10 cellular contexts compared by ENCODE assay signal in the genomic region with DNA sequence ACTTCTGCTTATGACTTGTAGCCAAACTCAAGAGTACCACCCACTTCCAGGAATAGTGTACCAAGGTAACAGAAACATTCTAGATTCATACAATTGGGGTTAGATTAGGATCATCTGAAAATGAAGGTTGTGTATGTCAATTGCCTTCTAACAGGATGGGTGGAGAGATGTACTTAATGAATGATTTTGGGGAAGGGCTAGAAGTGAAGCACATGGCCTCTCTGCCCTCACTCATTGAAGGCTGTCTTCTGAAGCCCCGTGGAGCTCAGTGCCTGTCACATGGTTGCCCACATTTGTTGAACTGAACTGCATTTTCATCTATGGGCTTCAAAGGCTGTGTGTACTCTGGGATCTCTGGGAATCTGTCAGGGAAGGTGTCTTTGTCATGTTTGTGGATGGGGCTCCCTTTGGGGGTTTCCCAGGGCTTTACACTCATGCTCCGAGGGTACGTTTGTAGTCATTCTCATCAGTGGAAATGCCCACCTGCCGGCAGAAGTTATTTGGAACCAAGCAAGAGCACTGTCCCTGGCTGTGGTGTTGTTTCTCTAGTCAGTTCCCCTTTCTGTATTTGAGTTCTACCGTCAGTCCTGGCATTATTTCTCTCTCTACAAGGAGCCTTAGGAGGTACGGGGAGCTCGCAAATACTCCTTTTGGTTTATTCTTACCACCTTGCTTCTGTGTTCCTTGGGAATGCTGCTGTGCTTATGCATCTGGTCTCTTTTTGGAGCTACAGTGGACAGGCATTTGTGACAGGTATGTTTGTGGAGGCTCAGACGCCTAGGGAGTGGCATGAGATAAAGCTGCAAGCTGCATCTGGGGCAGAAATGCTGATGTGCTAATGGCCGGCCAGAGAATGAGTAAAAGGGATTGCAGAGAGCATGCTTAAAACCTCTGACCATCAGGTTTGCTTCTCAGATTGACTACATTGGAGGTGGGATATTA. TPM values are rescaled to one million over a fixed set of nuclear protein-coding genes. Genes with fewer than 3 reads are reported as not detected.
DNase-seq lines count a peak whose midpoint lies in the region; ATAC-seq, FAIRE-seq and TF ChIP-seq lines count a peak whose summit lies in the region.
"Had no signal": no experiment of that assay in that cellular context is flagged by ENCODE, and none has a peak within 500 bp of the region (broad histone marks: within the 10 kb centered on the region; RNA-seq: fewer than 3 reads in every experiment).

No MANE protein-coding gene starts in this region.

- no peak for FAIRE-seq in HTR-8/SVneo (lab: Jason Lieb, UNC)

- H3K27ac ChIP-seq in right atrium auricular region (no peak overlapping the region), vagina (no peak overlapping the region)

- H3K4me1 Mint-ChIP-seq in type B pancreatic cell (ENCODE audit: unreplicated experiment), result no peaks in the 10 kb centered on the region

- in situ Hi-C loops in GM18951 (cut with MboI; ENCODE audit: low sequenced_read_pairs, unreplicated experiment), result loop anchor here (25.0 kb wide), 1 partner anchor 540 kb away; a partner anchor contains a TSS

- H3K9me3 Mint-ChIP-seq in type B pancreatic cell, result no peaks in the 10 kb centered on the region

- H3K27me3 ChIP-seq in right atrium auricular region (no peaks in the 10 kb centered on the region), vagina (no peaks in the 10 kb centered on the region)

- H3K36me3 Mint-ChIP-seq in type B pancreatic cell, result no peaks in the 10 kb centered on the region

- no peak overlapping the region for H3K4me3 Mint-ChIP-seq in type B pancreatic cell

- H3K4me3 ChIP-seq in right atrium auricular region, result no peak overlapping the region
- H3K4me3 ChIP-seq in vagina, result no peak overlapping the region

- intact Hi-C loops in vagina (cut with DNase I), result no loop called here

- DNase-seq in CD1c-positive myeloid dendritic cell (ENCODE audit: extremely low spot score) (peak; percentile 66), UCSD-AML1 (lab: John Stamatoyannopoulos, UW; ENCODE audit: unreplicated experiment) (peak; percentile 39), right atrium auricular region (ENCODE audit: low spot score) (no peak), type B pancreatic cell (ENCODE audit: extremely low spot score, unreplicated experiment) (no peak), vagina (ENCODE audit: extremely low spot score in 2 of 2) (no peak), HTR-8/SVneo (ENCODE audit: insufficient read length, low spot score) (no peak)
- DNase-seq: NCI-H1092 had no signal

- no peaks in the 10 kb centered on the region for H3K36me3 ChIP-seq in right atrium auricular region
- H3K36me3 ChIP-seq in vagina, result no peaks in the 10 kb centered on the region

- H3K9me3 ChIP-seq in right atrium auricular region, result no peaks in the 10 kb centered on the region
- H3K9me3 ChIP-seq in vagina, result no peaks in the 10 kb centered on the region

- H3K27ac Mint-ChIP-seq in type B pancreatic cell, result no peak overlapping the region

- no peak for TF ChIP-seq CTCF in right atrium auricular region (IDR thresholded peaks at IDR 0.05)
- no peak for TF ChIP-seq CTCF in type B pancreatic cell (conservative IDR thresholded peaks at IDR 0.05)
- TF ChIP-seq CTCF in vagina (IDR thresholded peaks at IDR 0.05), result no peak

- peak; percentile 25 for ATAC-seq in HG03175 (IDR thresholded peaks at IDR 0.05; ENCODE audit: unreplicated experiment)

- H3K27me3 Mint-ChIP-seq in type B pancreatic cell, result no peaks in the 10 kb centered on the region

- peaks cover 0 to 3% of the 10 kb centered on the region in 2 donors for H3K4me1 ChIP-seq in right atrium auricular region
- H3K4me1 ChIP-seq in vagina, result no peaks in the 10 kb centered on the region

- TF ChIP-seq POLR2A in GM18951 (IDR thresholded peaks at IDR 0.05; ENCODE audit: extremely low read depth, insufficient read depth, insufficient read length) (peak; percentile 46), vagina (IDR thresholded peaks at IDR 0.05) (no peak)

RNA-seq across cellular contexts. Expression of a gene that starts 22.4 kb away (rescaled TPM):
- total RNA-seq in right atrium auricular region, result 1 to 10 TPM; 1.9 to 5.1 TPM
- total RNA-seq in type B pancreatic cell (ENCODE audit: low replicate concordance), result not detected in 2 replicates
- 0.98 TPM for total RNA-seq in vagina
- total RNA-seq: glomerular endothelial cell had no signal

RNA-seq across cellular contexts. Expression of a gene that starts 55.5 kb away (rescaled TPM):
- not detected for total RNA-seq in right atrium auricular region
- 2.6 and 6.4 TPM in 2 replicates for total RNA-seq in type B pancreatic cell (ENCODE audit: low replicate concordance)
- total RNA-seq in vagina, result 3.7 TPM
- total RNA-seq: glomerular endothelial cell had no signal

Comparison
In these comparisons a context has a peak if more than half of its experiments do, and no peak if none do; other contexts are left out.
1. DNase-seq: peak in CD1c-positive myeloid dendritic cell (single experiment) and UCSD-AML1 (single experiment); none in right atrium auricular region (single experiment), type B pancreatic cell (single experiment), vagina (0 of 2) and HTR-8/SVneo (single experiment).